28 cellular contexts compared by ENCODE assay signal in genomic region chr1:2639607-2640521, GRCh38. TPM values are rescaled to one million over a fixed set of nuclear protein-coding genes. Genes with fewer than 3 reads are reported as not detected.
DNase-seq lines count a peak whose midpoint lies in the region; ATAC-seq and TF ChIP-seq lines count a peak whose summit lies in the region.
"Had no signal": no experiment of that assay in that cellular context is flagged by ENCODE, and none has a peak within 500 bp of the region (broad histone marks: within the 10 kb centered on the region; RNA-seq: fewer than 3 reads in every experiment).

No MANE protein-coding gene starts in this region.

- peak; percentile 64 for DNase-seq in cardiac septum (ENCODE audit: low spot score)
- DNase-seq in left cardiac atrium, result no peak
- no peak for DNase-seq in RWPE1 (ENCODE audit: low spot score)
- DNase-seq in type B pancreatic cell (ENCODE audit: extremely low spot score, unreplicated experiment), result peak; percentile 65
- no peak for DNase-seq in activated T-helper 1 cell treated with anti-CD3 and anti-CD28 coated beads, Interleukin-12 subunit alpha, Interleukin-12 subunit beta, Interleukin-2, Interleukin-4 antibody, amounts not matched to agents 30 ng/mL and 10 ng/mL and 1 ng/mL, durations not matched to agents 14 hours and 24 hours and 36 hours (ENCODE audit: low spot score)
- DNase-seq in DMS 273 (lab: John Stamatoyannopoulos, UW; ENCODE audit: unreplicated experiment), result no peak
- no peak for DNase-seq in foreskin fibroblast
- DNase-seq: activated CD4-positive, alpha-beta T cell treated with anti-CD3 and anti-CD28 coated beads, Interleukin-2, amount 10 ng/mL, durations not matched to agents 7 days and 5 days; activated naive CD8-positive, alpha-beta T cell treated with anti-CD3 and anti-CD28 coated beads, Interleukin-2, amount 10 ng/mL, durations not matched to agents 7 days and 5 days; caudate nucleus; DMS79 treated with DMSO at 0.1 percent for 48 hours; esophagus squamous epithelium; GF-D8; left colon; NCI-H1417; NCI-H2081; NCI-H226; Right ventricle myocardium superior; T-helper 9 cell; WERI-Rb-1 had no signal

- H3K27ac Mint-ChIP-seq in nephron, result no peak overlapping the region
- H3K27ac Mint-ChIP-seq in type B pancreatic cell, result no peak overlapping the region
- H3K27ac Mint-ChIP-seq in activated T-helper 1 cell treated with anti-CD3 and anti-CD28 coated beads, Interleukin-12 subunit alpha, Interleukin-12 subunit beta, Interleukin-2, Interleukin-4 antibody, amounts not matched to agents 30 ng/mL and 10 ng/mL and 1 ng/mL, durations not matched to agents 14 hours and 24 hours and 36 hours, result no peak overlapping the region
- H3K27ac Mint-ChIP-seq: activated CD4-positive, alpha-beta T cell treated with anti-CD3 and anti-CD28 coated beads, Interleukin-2, amount 10 ng/mL, durations not matched to agents 7 days and 5 days; activated naive CD8-positive, alpha-beta T cell treated with anti-CD3 and anti-CD28 coated beads, Interleukin-2, amount 10 ng/mL, durations not matched to agents 7 days and 5 days; activated T-helper 17 cell treated with anti-CD3 and anti-CD28 coated beads, Interleukin-2, amount 50 U/mL, for 72 hours; dendritic cell treated with granulocyte-macrophage colony-stimulating factor and Interleukin-4, amounts not matched to agents 40 ng/mL and 50 ng/mL, for 4 days had no signal

- H3K27ac ChIP-seq in RWPE1, result peak overlapping the region; percentile 51
- H3K27ac ChIP-seq: ascending aorta; BLaER1 treated with 17β-estradiol and CSF1 and Interleukin-3, amounts not matched to agents 10 nM and 100 nM; esophagus squamous epithelium; skin epidermis; upper lobe of left lung; WERI-Rb-1 had no signal

- H3K4me1 Mint-ChIP-seq in nephron (peaks cover 5% of the 10 kb centered on the region), type B pancreatic cell (ENCODE audit: unreplicated experiment) (no peaks in the 10 kb centered on the region)
- H3K4me1 Mint-ChIP-seq in activated T-helper 1 cell treated with anti-CD3 and anti-CD28 coated beads, Interleukin-12 subunit alpha, Interleukin-12 subunit beta, Interleukin-2, Interleukin-4 antibody, amounts not matched to agents 30 ng/mL and 10 ng/mL and 1 ng/mL, durations not matched to agents 14 hours and 24 hours and 36 hours (ENCODE audit: low read depth), result no peaks in the 10 kb centered on the region
- H3K4me1 Mint-ChIP-seq: activated T-helper 17 cell treated with anti-CD3 and anti-CD28 coated beads, Interleukin-2, amount 50 U/mL, for 72 hours had no signal

- no peak for TF ChIP-seq CTCF in RWPE1 (conservative IDR thresholded peaks at IDR 0.05; ENCODE audit: low read depth)
- TF ChIP-seq CTCF in nephron (IDR thresholded peaks at IDR 0.05; ENCODE audit: unreplicated experiment in 3 of 3), result no peak
- TF ChIP-seq CTCF in type B pancreatic cell (conservative IDR thresholded peaks at IDR 0.05), result no peak
- TF ChIP-seq CTCF in foreskin fibroblast (IDR thresholded peaks at IDR 0.05; ENCODE audit: low read depth, low read length), result no peak

- intact Hi-C loops in cardiac septum (cut with DNase I), result loop anchor here (5.0 to 10.0 kb wide), 3 partner anchors 53 to 443 kb away; partner anchors contain the start of genes PANK4 and PRXL2B
- intact Hi-C loops in left cardiac atrium (cut with DNase I), result loop anchor here in 1 of 2 donors (5.0 to 10.0 kb wide), 2 partner anchors 53 to 225 kb away; partner anchors contain the start of genes PEX10 and PRXL2B
- intact Hi-C loops in activated T-helper 1 cell treated with anti-CD3 and anti-CD28 coated beads, Interleukin-12 subunit alpha, Interleukin-12 subunit beta, Interleukin-2, Interleukin-4 antibody, amounts not matched to agents 30 ng/mL and 10 ng/mL and 1 ng/mL, durations not matched to agents 14 hours and 24 hours and 36 hours (cut with micrococcal nuclease), result loop anchor here (5.0 to 10.0 kb wide), 3 partner anchors 443 to 1265 kb away; partner anchors contain the start of gene C1orf174

- ATAC-seq in left cardiac atrium, result no peak
- ATAC-seq: activated T-helper 17 cell treated with anti-CD3 and anti-CD28 coated beads, Interleukin-2, amount 50 U/mL, for 72 hours; left colon had no signal

- H3K36me3 Mint-ChIP-seq in nephron (ENCODE audit: low read depth), result no peaks in the 10 kb centered on the region
- H3K36me3 Mint-ChIP-seq in type B pancreatic cell, result no peaks in the 10 kb centered on the region
- H3K36me3 Mint-ChIP-seq in activated T-helper 1 cell treated with anti-CD3 and anti-CD28 coated beads, Interleukin-12 subunit alpha, Interleukin-12 subunit beta, Interleukin-2, Interleukin-4 antibody, amounts not matched to agents 30 ng/mL and 10 ng/mL and 1 ng/mL, durations not matched to agents 14 hours and 24 hours and 36 hours (ENCODE audit: low read depth), result peaks cover 1% of the 10 kb centered on the region

- POLR2A ChIA-PET in RWPE1 (lab: Yijun Ruan, JAX; ENCODE audit: low non-redundant PET), result no interaction called here

- CTCF ChIA-PET in RWPE1 (lab: Yijun Ruan, JAX), result interaction anchor here (0.6 kb wide), 1 partner anchor 252 kb away, joined by 3 read pairs; no protein-coding TSS in a partner anchor

- H3K4me3 ChIP-seq in foreskin fibroblast (ENCODE audit: low read depth in 1 of 2, low read length in 2 of 2), result no peak overlapping the region
- H3K4me3 ChIP-seq: ascending aorta; BLaER1 treated with 17β-estradiol and CSF1 and Interleukin-3, amounts not matched to agents 10 nM and 100 nM; esophagus squamous epithelium; skin epidermis; upper lobe of left lung had no signal

- peaks cover 6% of the 10 kb centered on the region for H3K9me3 Mint-ChIP-seq in nephron
- no peaks in the 10 kb centered on the region for H3K9me3 Mint-ChIP-seq in type B pancreatic cell
- H3K9me3 Mint-ChIP-seq in activated T-helper 1 cell treated with anti-CD3 and anti-CD28 coated beads, Interleukin-12 subunit alpha, Interleukin-12 subunit beta, Interleukin-2, Interleukin-4 antibody, amounts not matched to agents 30 ng/mL and 10 ng/mL and 1 ng/mL, durations not matched to agents 14 hours and 24 hours and 36 hours, result peaks cover 14% of the 10 kb centered on the region
- H3K9me3 Mint-ChIP-seq: activated T-helper 17 cell treated with anti-CD3 and anti-CD28 coated beads, Interleukin-2, amount 50 U/mL, for 72 hours had no signal

- H3K27me3 Mint-ChIP-seq in nephron (ENCODE audit: low read depth) (peaks cover 28% of the 10 kb centered on the region), type B pancreatic cell (peaks cover 12% of the 10 kb centered on the region)
- no peaks in the 10 kb centered on the region for H3K27me3 Mint-ChIP-seq in activated T-helper 1 cell treated with anti-CD3 and anti-CD28 coated beads, Interleukin-12 subunit alpha, Interleukin-12 subunit beta, Interleukin-2, Interleukin-4 antibody, amounts not matched to agents 30 ng/mL and 10 ng/mL and 1 ng/mL, durations not matched to agents 14 hours and 24 hours and 36 hours (ENCODE audit: insufficient read depth)
- H3K27me3 Mint-ChIP-seq: activated CD4-positive, alpha-beta T cell treated with anti-CD3 and anti-CD28 coated beads, Interleukin-2, amount 10 ng/mL, durations not matched to agents 7 days and 5 days; activated T-helper 17 cell treated with anti-CD3 and anti-CD28 coated beads, Interleukin-2, amount 50 U/mL, for 72 hours had no signal

- H3K4me3 Mint-ChIP-seq in nephron (peak overlapping the region; percentile 46 to 61 (median 51)), type B pancreatic cell (peak overlapping the region; percentile 49)
- no peak overlapping the region for H3K4me3 Mint-ChIP-seq in activated T-helper 1 cell treated with anti-CD3 and anti-CD28 coated beads, Interleukin-12 subunit alpha, Interleukin-12 subunit beta, Interleukin-2, Interleukin-4 antibody, amounts not matched to agents 30 ng/mL and 10 ng/mL and 1 ng/mL, durations not matched to agents 14 hours and 24 hours and 36 hours
- H3K4me3 Mint-ChIP-seq: activated CD4-positive, alpha-beta T cell treated with anti-CD3 and anti-CD28 coated beads, Interleukin-2, amount 10 ng/mL, durations not matched to agents 7 days and 5 days; activated naive CD8-positive, alpha-beta T cell treated with anti-CD3 and anti-CD28 coated beads, Interleukin-2, amount 10 ng/mL, durations not matched to agents 7 days and 5 days; activated T-helper 17 cell treated with anti-CD3 and anti-CD28 coated beads, Interleukin-2, amount 50 U/mL, for 72 hours; dendritic cell treated with granulocyte-macrophage colony-stimulating factor and Interleukin-4, amounts not matched to agents 40 ng/mL and 50 ng/mL, for 4 days had no signal

RNA-seq across cellular contexts. Expression of gene MMEL1, which starts 7.0 kb away (rescaled TPM):
- total RNA-seq in cardiac septum, result not detected
- total RNA-seq in left cardiac atrium, result under 1 TPM; 0.47 to 0.68 TPM
- total RNA-seq in type B pancreatic cell (ENCODE audit: low replicate concordance), result 1.1 TPM in 1 of 2 replicates, not detected in the other
- total RNA-seq in activated T-helper 1 cell treated with anti-CD3 and anti-CD28 coated beads, Interleukin-12 subunit alpha, Interleukin-12 subunit beta, Interleukin-2, Interleukin-4 antibody, amounts not matched to agents 30 ng/mL and 10 ng/mL and 1 ng/mL, durations not matched to agents 14 hours and 24 hours and 36 hours, result 0.86 and 1.0 TPM in 2 replicates
- total RNA-seq: ascending aorta, OCI-LY7 had no signal

RNA-seq across cellular contexts. Expression of gene PRXL2B, which starts 53.3 kb away (rescaled TPM):
- total RNA-seq in cardiac septum (3.4 TPM), left cardiac atrium (10 to 100 TPM; 10.8 to 14.1 TPM), type B pancreatic cell (ENCODE audit: low replicate concordance) (33.7 and 40.3 TPM in 2 replicates)
- 39.5 and 42.1 TPM in 2 replicates for total RNA-seq in activated T-helper 1 cell treated with anti-CD3 and anti-CD28 coated beads, Interleukin-12 subunit alpha, Interleukin-12 subunit beta, Interleukin-2, Interleukin-4 antibody, amounts not matched to agents 30 ng/mL and 10 ng/mL and 1 ng/mL, durations not matched to agents 14 hours and 24 hours and 36 hours

Comparison
In these comparisons a context has a peak if more than half of its experiments do, and no peak if none do; other contexts are left out.
1. DNase-seq: peak in cardiac septum (single experiment) and type B pancreatic cell (single experiment); none in left cardiac atrium (single experiment), RWPE1 (single experiment), activated T-helper 1 cell treated with anti-CD3 and anti-CD28 coated beads, Interleukin-12 subunit alpha, Interleukin-12 subunit beta, Interleukin-2, Interleukin-4 antibody, amounts not matched to agents 30 ng/mL and 10 ng/mL and 1 ng/mL, durations not matched to agents 14 hours and 24 hours and 36 hours (single experiment), DMS 273 (single experiment) and foreskin fibroblast (0 of 2).